Comparison of ENCODE assay signal across 1 cellular context in genomic region chr2:170928824-170929685, GRCh38.
TF ChIP-seq lines count a peak whose summit lies in the region.

TSS of gene GORASP2 (plus strand) at chr2:170929253. CDS start at chr2:170929341, 88 bp downstream.

TF ChIP-seq in HepG2, 621 proteins besides CTCF, POLR2A, EP300 and RAD21 (continued from another document and continues in another):
- TF ChIP-seq FOXC1 (CRISPR knock-in tag; IDR thresholded peaks at IDR 0.05; ENCODE audit: borderline replicate concordance) (peak; percentile 89), SSRP1 (CRISPR knock-in tag; IDR thresholded peaks at IDR 0.05) (no peak; the same call in 1 of the 2 replicates), MED8 (CRISPR knock-in tag; IDR thresholded peaks at IDR 0.05; ENCODE audit: insufficient replicate concordance) (peak; percentile 84), RFX3 (CRISPR knock-in tag; IDR thresholded peaks at IDR 0.05) (no peak; the same call in 1 of the 2 replicates), ZBTB1 (CRISPR knock-in tag; IDR thresholded peaks at IDR 0.05; ENCODE audit: borderline replicate concordance) (no peak), IKZF4 (CRISPR knock-in tag; IDR thresholded peaks at IDR 0.05; ENCODE audit: borderline replicate concordance, low read depth, not compliant biosample characterization) (peak; percentile 81), CEBPG (CRISPR knock-in tag; IDR thresholded peaks at IDR 0.05) (peak; percentile 68), SP2 (CRISPR knock-in tag; IDR thresholded peaks at IDR 0.05) (no peak), ZNF564 (CRISPR knock-in tag; IDR thresholded peaks at IDR 0.05) (peak; percentile 77), U2AF1 (optimal IDR thresholded peaks at IDR 0.05; ENCODE audit: low read depth, low read length) (peak; percentile 75), ZSCAN25 (CRISPR knock-in tag; IDR thresholded peaks at IDR 0.05) (peak; percentile 83; the same call in 1 of the 2 replicates), ZNF567 (CRISPR knock-in tag; IDR thresholded peaks at IDR 0.05; ENCODE audit: borderline replicate concordance) (no peak; the same call in 1 of the 2 replicates), IRF2 (CRISPR knock-in tag; IDR thresholded peaks at IDR 0.05) (peak; percentile 92), ZZZ3 (CRISPR knock-in tag; IDR thresholded peaks at IDR 0.05; ENCODE audit: borderline replicate concordance) (peak; percentile 94), NR2F6 (IDR thresholded peaks at IDR 0.05) (0 out of 2 replicates have a peak, but pooled peaks have one; percentile 6), NR2F6 (CRISPR knock-in tag; IDR thresholded peaks at IDR 0.05) (peak; percentile 61; the same call in 1 of the 2 replicates), CEBPZ (IDR thresholded peaks at IDR 0.05; ENCODE audit: low read length) (no peak), FOXK1 (CRISPR knock-in tag; IDR thresholded peaks at IDR 0.05; ENCODE audit: borderline replicate concordance, low read depth) (peak; percentile 94), PRPF4 (IDR thresholded peaks at IDR 0.05; ENCODE audit: low read depth, low read length, poor library complexity, severe bottlenecking) (no peak), ARID2 (CRISPR knock-in tag; IDR thresholded peaks at IDR 0.05; ENCODE audit: borderline replicate concordance) (peak; percentile 92), EHMT2 (IDR thresholded peaks at IDR 0.05; ENCODE audit: borderline replicate concordance, low read depth, low read length) (no peak), SP140L (CRISPR knock-in tag; IDR thresholded peaks at IDR 0.05; ENCODE audit: borderline replicate concordance) (no peak; the same call in 1 of the 2 replicates), KIAA2018 (CRISPR knock-in tag; IDR thresholded peaks at IDR 0.05; ENCODE audit: borderline replicate concordance) (no peak), USF2 (IDR thresholded peaks at IDR 0.05; ENCODE audit: low read depth, low read length) (no peak), USF2 (CRISPR knock-in tag; IDR thresholded peaks at IDR 0.05; ENCODE audit: borderline replicate concordance) (no peak), BCLAF1 (IDR thresholded peaks at IDR 0.05) (no peak), ZNF207 (IDR thresholded peaks at IDR 0.05; ENCODE audit: borderline replicate concordance) (no peak), MAZ (IDR thresholded peaks at IDR 0.05; ENCODE audit: borderline replicate concordance, low read depth, low read length) (peak; percentile 98), MAZ (CRISPR knock-in tag; IDR thresholded peaks at IDR 0.05; ENCODE audit: low read depth) (peak; percentile 99), ARNT2 (CRISPR knock-in tag; IDR thresholded peaks at IDR 0.05; ENCODE audit: low read depth) (peak; percentile 100), ZKSCAN8 (CRISPR knock-in tag; IDR thresholded peaks at IDR 0.05; ENCODE audit: borderline replicate concordance) (peak; percentile 91), RBFOX2 (IDR thresholded peaks at IDR 0.05; ENCODE audit: low read depth, low read length) (peak; percentile 100), ZNF776 (CRISPR knock-in tag; IDR thresholded peaks at IDR 0.05) (peak; percentile 61; the same call in 1 of the 2 replicates), ZNF629 (CRISPR knock-in tag; conservative IDR thresholded peaks at IDR 0.05) (peak; percentile 45), ZNF646 (CRISPR knock-in tag; IDR thresholded peaks at IDR 0.05) (no peak; the same call in 1 of the 2 replicates), ZNF580 (CRISPR knock-in tag; IDR thresholded peaks at IDR 0.05; ENCODE audit: borderline replicate concordance, low read depth) (peak; percentile 99)
